ENCODE assay signal across 1 cellular context in genomic region chr6:133609404-133610270, GRCh38.
TF ChIP-seq lines count a peak whose summit lies in the region.

No MANE protein-coding gene starts in this region.

TF ChIP-seq in K562, 482 proteins besides CTCF, POLR2A, EP300 and RAD21 (continued from another document):
- TF ChIP-seq, protein P1, sequence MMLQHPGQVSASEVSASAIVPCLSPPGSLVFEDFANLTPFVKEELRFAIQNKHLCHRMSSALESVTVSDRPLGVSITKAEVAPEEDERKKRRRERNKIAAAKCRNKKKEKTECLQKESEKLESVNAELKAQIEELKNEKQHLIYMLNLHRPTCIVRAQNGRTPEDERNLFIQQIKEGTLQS (IDR thresholded peaks at IDR 0.05) = peak; percentile 57; the same call in 1 of the 2 replicates
- TF ChIP-seq, protein P1 (CRISPR knock-in tag; conservative IDR thresholded peaks at IDR 0.05) = no peak
- TF ChIP-seq, protein P2, sequence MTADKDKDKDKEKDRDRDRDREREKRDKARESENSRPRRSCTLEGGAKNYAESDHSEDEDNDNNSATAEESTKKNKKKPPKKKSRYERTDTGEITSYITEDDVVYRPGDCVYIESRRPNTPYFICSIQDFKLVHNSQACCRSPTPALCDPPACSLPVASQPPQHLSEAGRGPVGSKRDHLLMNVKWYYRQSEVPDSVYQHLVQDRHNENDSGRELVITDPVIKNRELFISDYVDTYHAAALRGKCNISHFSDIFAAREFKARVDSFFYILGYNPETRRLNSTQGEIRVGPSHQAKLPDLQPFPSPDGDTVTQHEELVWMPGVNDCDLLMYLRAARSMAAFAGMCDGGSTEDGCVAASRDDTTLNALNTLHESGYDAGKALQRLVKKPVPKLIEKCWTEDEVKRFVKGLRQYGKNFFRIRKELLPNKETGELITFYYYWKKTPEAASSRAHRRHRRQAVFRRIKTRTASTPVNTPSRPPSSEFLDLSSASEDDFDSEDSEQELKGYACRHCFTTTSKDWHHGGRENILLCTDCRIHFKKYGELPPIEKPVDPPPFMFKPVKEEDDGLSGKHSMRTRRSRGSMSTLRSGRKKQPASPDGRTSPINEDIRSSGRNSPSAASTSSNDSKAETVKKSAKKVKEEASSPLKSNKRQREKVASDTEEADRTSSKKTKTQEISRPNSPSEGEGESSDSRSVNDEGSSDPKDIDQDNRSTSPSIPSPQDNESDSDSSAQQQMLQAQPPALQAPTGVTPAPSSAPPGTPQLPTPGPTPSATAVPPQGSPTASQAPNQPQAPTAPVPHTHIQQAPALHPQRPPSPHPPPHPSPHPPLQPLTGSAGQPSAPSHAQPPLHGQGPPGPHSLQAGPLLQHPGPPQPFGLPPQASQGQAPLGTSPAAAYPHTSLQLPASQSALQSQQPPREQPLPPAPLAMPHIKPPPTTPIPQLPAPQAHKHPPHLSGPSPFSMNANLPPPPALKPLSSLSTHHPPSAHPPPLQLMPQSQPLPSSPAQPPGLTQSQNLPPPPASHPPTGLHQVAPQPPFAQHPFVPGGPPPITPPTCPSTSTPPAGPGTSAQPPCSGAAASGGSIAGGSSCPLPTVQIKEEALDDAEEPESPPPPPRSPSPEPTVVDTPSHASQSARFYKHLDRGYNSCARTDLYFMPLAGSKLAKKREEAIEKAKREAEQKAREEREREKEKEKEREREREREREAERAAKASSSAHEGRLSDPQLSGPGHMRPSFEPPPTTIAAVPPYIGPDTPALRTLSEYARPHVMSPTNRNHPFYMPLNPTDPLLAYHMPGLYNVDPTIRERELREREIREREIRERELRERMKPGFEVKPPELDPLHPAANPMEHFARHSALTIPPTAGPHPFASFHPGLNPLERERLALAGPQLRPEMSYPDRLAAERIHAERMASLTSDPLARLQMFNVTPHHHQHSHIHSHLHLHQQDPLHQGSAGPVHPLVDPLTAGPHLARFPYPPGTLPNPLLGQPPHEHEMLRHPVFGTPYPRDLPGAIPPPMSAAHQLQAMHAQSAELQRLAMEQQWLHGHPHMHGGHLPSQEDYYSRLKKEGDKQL (CRISPR knock-in tag; IDR thresholded peaks at IDR 0.05; ENCODE audit: borderline replicate concordance) = no peak
- TF ChIP-seq FOSL1 (tag; conservative IDR thresholded peaks at IDR 0.05) = peak; percentile 97
- no peak for TF ChIP-seq NR2C1 (IDR thresholded peaks at IDR 0.05)
- TF ChIP-seq NR2C1 (tag; IDR thresholded peaks at IDR 0.05) = no peak
- peak; percentile 24; the same call in 1 of the 2 replicates for TF ChIP-seq CBFA2T3 (IDR thresholded peaks at IDR 0.05)
- TF ChIP-seq, protein P3, sequence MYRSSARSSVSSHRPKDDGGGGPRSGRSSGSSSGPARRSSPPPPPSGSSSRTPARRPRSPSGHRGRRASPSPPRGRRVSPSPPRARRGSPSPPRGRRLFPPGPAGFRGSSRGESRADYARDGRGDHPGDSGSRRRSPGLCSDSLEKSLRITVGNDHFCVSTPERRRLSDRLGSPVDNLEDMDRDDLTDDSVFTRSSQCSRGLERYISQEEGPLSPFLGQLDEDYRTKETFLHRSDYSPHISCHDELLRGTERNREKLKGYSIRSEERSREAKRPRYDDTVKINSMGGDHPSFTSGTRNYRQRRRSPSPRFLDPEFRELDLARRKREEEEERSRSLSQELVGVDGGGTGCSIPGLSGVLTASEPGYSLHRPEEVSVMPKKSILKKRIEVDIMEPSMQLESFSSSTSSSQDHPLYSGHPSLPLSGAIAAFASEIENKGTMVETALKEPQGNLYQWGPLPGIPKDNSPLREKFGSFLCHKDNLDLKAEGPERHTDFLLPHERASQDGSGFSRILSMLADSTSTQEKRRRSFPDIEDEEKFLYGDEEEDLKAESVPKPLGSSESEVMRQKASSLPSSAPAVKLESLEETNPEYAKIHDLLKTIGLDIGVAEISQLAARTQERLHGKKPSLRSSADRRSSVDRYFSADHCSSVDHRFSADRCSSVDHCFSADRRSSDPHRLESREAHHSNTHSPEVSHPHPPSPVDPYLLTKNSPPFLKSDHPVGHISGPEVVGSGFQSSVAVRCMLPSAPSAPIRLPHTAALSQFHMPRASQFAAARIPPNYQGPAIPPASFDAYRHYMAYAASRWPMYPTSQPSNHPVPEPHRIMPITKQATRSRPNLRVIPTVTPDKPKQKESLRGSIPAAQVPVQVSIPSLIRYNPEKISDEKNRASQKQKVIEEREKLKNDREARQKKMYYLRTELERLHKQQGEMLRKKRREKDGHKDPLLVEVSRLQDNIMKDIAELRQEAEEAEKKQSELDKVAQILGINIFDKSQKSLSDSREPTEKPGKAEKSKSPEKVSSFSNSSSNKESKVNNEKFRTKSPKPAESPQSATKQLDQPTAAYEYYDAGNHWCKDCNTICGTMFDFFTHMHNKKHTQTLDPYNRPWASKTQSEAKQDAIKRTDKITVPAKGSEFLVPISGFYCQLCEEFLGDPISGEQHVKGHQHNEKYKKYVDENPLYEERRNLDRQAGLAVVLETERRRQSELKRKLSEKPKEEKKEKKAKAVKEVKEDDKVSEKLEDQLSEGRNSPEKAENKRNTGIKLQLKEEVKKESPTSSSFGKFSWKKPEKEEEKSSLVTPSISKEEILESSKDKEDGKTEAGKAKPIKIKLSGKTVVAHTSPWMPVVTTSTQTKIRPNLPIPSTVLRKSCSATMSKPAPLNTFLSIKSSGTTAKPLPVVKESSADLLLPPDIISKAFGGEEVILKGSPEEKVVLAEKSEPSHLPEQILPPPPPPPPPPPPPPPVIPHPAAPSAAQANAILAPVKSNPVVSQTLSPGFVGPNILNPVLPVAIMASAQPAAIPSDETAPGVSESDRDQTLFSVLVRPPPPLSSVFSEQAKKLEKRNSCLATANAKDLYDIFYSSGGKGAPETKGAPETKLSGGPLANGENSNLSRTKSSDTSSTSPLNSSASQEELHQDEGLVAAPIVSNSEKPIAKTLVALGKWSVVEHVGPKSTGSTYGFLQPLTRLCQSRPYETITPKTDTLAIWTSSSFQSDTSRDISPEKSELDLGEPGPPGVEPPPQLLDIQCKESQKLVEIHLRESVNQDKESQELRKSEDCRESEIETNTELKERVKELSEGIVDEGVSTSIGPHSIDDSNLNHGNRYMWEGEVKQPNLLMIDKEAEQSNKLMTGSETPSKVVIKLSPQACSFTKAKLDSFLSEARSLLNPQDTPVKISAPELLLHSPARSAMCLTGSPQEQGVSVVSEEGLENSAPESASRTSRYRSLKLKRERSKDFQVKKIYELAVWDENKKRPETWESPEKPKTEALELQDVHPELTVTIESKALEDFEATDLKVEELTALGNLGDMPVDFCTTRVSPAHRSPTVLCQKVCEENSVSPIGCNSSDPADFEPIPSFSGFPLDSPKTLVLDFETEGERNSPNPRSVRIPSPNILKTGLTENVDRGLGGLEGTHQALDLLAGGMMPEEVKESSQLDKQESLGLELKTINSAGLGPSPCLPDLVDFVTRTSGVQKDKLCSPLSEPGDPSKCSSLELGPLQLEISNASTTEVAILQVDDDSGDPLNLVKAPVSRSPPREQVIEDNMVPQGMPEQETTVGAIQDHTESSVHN (IDR thresholded peaks at IDR 0.05; ENCODE audit: borderline replicate concordance in 1 of 2, low read depth in 1 of 2) = 0 out of 4 replicates have a peak, but pooled peaks of 1 of the 2 experiments have one; percentile 22
- peak; percentile 73 for TF ChIP-seq BHLHE40 (IDR thresholded peaks at IDR 0.05; ENCODE audit: low read length)
- TF ChIP-seq ZNF583 (CRISPR knock-in tag; IDR thresholded peaks at IDR 0.05) = peak; percentile 57; the same call in 1 of the 2 replicates
- TF ChIP-seq CREM (IDR thresholded peaks at IDR 0.05; ENCODE audit: low read depth) = 0 out of 2 replicates have a peak, but pooled peaks have one; percentile 31
- no peak for TF ChIP-seq TCF3 (CRISPR knock-in tag; IDR thresholded peaks at IDR 0.05)
- TF ChIP-seq ZNF584 (CRISPR knock-in tag; IDR thresholded peaks at IDR 0.05; ENCODE audit: low read depth) = peak; percentile 73
- peak; percentile 81 for TF ChIP-seq ZNF589 (CRISPR knock-in tag; IDR thresholded peaks at IDR 0.05; ENCODE audit: low read depth)
- 0 out of 4 replicates have a peak, but pooled peaks of 1 of the 2 experiments have one; percentile 17 for TF ChIP-seq FOXA3 (CRISPR knock-in tag; conservative IDR thresholded peaks at IDR 0.05 in 1 of 2, IDR thresholded peaks at IDR 0.05 in 1 of 2)
- TF ChIP-seq ZNF644 (tag; IDR thresholded peaks at IDR 0.05; ENCODE audit: low read depth) = no peak
- no peak for TF ChIP-seq CEBPG (CRISPR knock-in tag; IDR thresholded peaks at IDR 0.05)
- peak in 1 of 2 experiments; percentile 66; a peak in 2 of 4 replicates for TF ChIP-seq CEBPG (tag; conservative IDR thresholded peaks at IDR 0.05 in 1 of 2, IDR thresholded peaks at IDR 0.05 in 1 of 2)
- TF ChIP-seq ZNF175 (CRISPR knock-in tag; IDR thresholded peaks at IDR 0.05; ENCODE audit: low read depth) = peak; percentile 57
- TF ChIP-seq ZNF639 (CRISPR knock-in tag; conservative IDR thresholded peaks at IDR 0.05 in 1 of 2, IDR thresholded peaks at IDR 0.05 in 1 of 2) = peak in 1 of 2 experiments; percentile 24; a peak in 1 of 4 replicates
- peak; percentile 46; the same call in 1 of the 2 replicates for TF ChIP-seq JUND (IDR thresholded peaks at IDR 0.05; ENCODE audit: borderline replicate concordance, low read depth, low read length)
- TF ChIP-seq JUND (tag; IDR thresholded peaks at IDR 0.05; ENCODE audit: borderline replicate concordance, low read depth, low read length) = 0 out of 3 replicates have a peak, but pooled peaks have one; percentile 29
- no peak for TF ChIP-seq TFE3 (CRISPR knock-in tag; IDR thresholded peaks at IDR 0.05)
- TF ChIP-seq ADNP (tag; IDR thresholded peaks at IDR 0.05) = no peak
- no peak for TF ChIP-seq ZFP30 (CRISPR knock-in tag; IDR thresholded peaks at IDR 0.05; ENCODE audit: borderline replicate concordance)
- peak; percentile 6; the same call in 1 of the 2 replicates for TF ChIP-seq CEBPB (tag; IDR thresholded peaks at IDR 0.05)
- TF ChIP-seq, protein P4, sequence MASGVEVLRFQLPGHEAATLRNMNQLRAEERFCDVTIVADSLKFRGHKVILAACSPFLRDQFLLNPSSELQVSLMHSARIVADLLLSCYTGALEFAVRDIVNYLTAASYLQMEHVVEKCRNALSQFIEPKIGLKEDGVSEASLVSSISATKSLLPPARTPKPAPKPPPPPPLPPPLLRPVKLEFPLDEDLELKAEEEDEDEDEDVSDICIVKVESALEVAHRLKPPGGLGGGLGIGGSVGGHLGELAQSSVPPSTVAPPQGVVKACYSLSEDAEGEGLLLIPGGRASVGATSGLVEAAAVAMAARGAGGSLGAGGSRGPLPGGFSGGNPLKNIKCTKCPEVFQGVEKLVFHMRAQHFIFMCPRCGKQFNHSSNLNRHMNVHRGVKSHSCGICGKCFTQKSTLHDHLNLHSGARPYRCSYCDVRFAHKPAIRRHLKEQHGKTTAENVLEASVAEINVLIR (CRISPR knock-in tag; IDR thresholded peaks at IDR 0.05) = peak; percentile 26; the same call in 1 of the 2 replicates
- peak; percentile 18 for TF ChIP-seq MEIS2 (IDR thresholded peaks at IDR 0.05; ENCODE audit: partially characterized antibody)
- TF ChIP-seq VEZF1 (CRISPR knock-in tag; IDR thresholded peaks at IDR 0.05) = peak; percentile 23; the same call in 1 of the 2 replicates
- no peak for TF ChIP-seq NR2C2 (CRISPR knock-in tag; IDR thresholded peaks at IDR 0.05)
- TF ChIP-seq NR2C2 (tag; IDR thresholded peaks at IDR 0.05) = peak; percentile 60; the same call in 1 of the 2 replicates
- no peak for TF ChIP-seq TRIM24 (IDR thresholded peaks at IDR 0.05)
- TF ChIP-seq ZBED1 (IDR thresholded peaks at IDR 0.05) = no peak
- no peak for TF ChIP-seq NR4A1 (CRISPR knock-in tag; IDR thresholded peaks at IDR 0.05)
- 0 out of 2 replicates have a peak, but pooled peaks have one; percentile 61 for TF ChIP-seq NR4A1 (tag; IDR thresholded peaks at IDR 0.05)
- 0 out of 2 replicates have a peak, but pooled peaks have one; percentile 34 for TF ChIP-seq JUN (IDR thresholded peaks at IDR 0.05; ENCODE audit: borderline replicate concordance, low read depth, low read length)
- no peak for TF ChIP-seq JUN (CRISPR knock-in tag; IDR thresholded peaks at IDR 0.05; ENCODE audit: borderline replicate concordance)
- 0 out of 2 replicates have a peak, but pooled peaks have one; percentile 11 for TF ChIP-seq MAFG (tag; conservative IDR thresholded peaks at IDR 0.05)
- TF ChIP-seq, protein P5, sequence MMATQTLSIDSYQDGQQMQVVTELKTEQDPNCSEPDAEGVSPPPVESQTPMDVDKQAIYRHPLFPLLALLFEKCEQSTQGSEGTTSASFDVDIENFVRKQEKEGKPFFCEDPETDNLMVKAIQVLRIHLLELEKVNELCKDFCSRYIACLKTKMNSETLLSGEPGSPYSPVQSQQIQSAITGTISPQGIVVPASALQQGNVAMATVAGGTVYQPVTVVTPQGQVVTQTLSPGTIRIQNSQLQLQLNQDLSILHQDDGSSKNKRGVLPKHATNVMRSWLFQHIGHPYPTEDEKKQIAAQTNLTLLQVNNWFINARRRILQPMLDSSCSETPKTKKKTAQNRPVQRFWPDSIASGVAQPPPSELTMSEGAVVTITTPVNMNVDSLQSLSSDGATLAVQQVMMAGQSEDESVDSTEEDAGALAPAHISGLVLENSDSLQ (IDR thresholded peaks at IDR 0.05) = peak; percentile 29; the same call in 1 of the 2 replicates
